ENCODE assay signal across 8 cellular contexts in the genomic region with DNA sequence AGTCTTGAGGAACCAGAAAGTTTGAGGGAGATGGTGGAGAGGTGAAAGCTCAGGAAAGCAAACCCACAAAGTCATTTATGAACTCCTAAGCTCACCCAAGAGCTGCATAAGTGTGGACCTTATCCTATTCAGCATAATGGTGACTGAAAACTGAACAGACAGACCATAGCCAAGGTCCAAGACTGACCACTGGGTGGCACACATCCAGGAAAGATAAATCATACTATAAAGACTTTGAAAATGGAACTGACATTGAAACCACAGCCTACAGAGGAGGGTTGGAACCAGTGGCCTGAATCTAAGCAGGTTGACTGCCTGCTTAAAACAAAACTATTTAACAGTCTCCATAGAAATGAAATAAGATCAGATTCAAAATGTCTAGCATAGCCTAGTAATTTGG.
DNase-seq lines count a peak whose midpoint lies in the region; ATAC-seq and TF ChIP-seq lines count a peak whose summit lies in the region.

No MANE protein-coding gene starts in this region.

- no peak overlapping the region for H2AFZ ChIP-seq in PC-9

- intact Hi-C loops in PC-9 (cut with micrococcal nuclease; ENCODE audit: unreplicated experiment): loop anchor here (1.0 to 2.0 kb wide), 2 partner anchors 228 to 400 kb away; no protein-coding TSS in a partner anchor
- intact Hi-C loops in Right ventricle myocardium inferior (cut with DNase I): no loop called here
- intact Hi-C loops in body of pancreas (cut with DNase I): no loop called here

- H3K4me3 ChIP-seq in PC-9 (no peak overlapping the region), body of pancreas (no peak overlapping the region)

- no peaks in the 10 kb centered on the region for H3K4me1 ChIP-seq in PC-9 (replicated peaks; ENCODE audit: insufficient read depth)
- no peaks in the 10 kb centered on the region for H3K4me1 ChIP-seq in body of pancreas

- H4K20me1 ChIP-seq in PC-9 (ENCODE audit: insufficient read depth): no peaks in the 10 kb centered on the region

- H3K36me3 ChIP-seq in PC-9 (ENCODE audit: low read depth) (no peaks in the 10 kb centered on the region), body of pancreas (replicated peaks in 1 of 2; ENCODE audit: insufficient read depth in 1 of 2, low read depth in 2 of 2) (no peaks in the 10 kb centered on the region)

- CTCF ChIA-PET in PC-9 (lab: Charles Lee): no interaction called here

- no TSS peak for BruUV-seq in PC-9 (replicated peaks; lab: Mats Ljungman, UMichigan)

- no peaks in the 10 kb centered on the region for H3K27me3 ChIP-seq in PC-9 (ENCODE audit: insufficient read depth, low read depth)
- no peaks in the 10 kb centered on the region for H3K27me3 ChIP-seq in body of pancreas

- POLR2A ChIA-PET in PC-9 (lab: Charles Lee; ENCODE audit: unreplicated experiment): no interaction called here

- no peaks in the 10 kb centered on the region for H3K9me2 ChIP-seq in PC-9 (ENCODE audit: insufficient read depth)

- TF ChIP-seq CTCF in PC-9 (conservative IDR thresholded peaks at IDR 0.05) (peak; percentile 63), body of pancreas (IDR thresholded peaks at IDR 0.05) (no peak)

- H3K9me3 ChIP-seq in PC-9 (ENCODE audit: insufficient read depth, low read depth): no peaks in the 10 kb centered on the region
- no peaks in the 10 kb centered on the region for H3K9me3 ChIP-seq in body of pancreas

- ATAC-seq in HG02885 (IDR thresholded peaks at IDR 0.05; ENCODE audit: poor library complexity, unreplicated experiment) (peak; percentile 95), Right ventricle myocardium inferior (no peak), body of pancreas (no peak)

- peak; percentile 35 for DNase-seq in NCI-H510A treated with DMSO at 0.1 percent for 48 hours (lab: John Stamatoyannopoulos, UW)
- DNase-seq in NCI-H510A (lab: John Stamatoyannopoulos, UW): no peak
- DNase-seq in PC-9: peak in 1 of 2 experiments; percentile 0
- DNase-seq in left kidney (ENCODE audit: low read depth, low spot score): peak; percentile 55
- DNase-seq in effector CD8-positive, alpha-beta T cell (lab: John Stamatoyannopoulos, UW): no peak
- DNase-seq in Right ventricle myocardium inferior (ENCODE audit: missing footprints): no peak
- no peak for DNase-seq in body of pancreas

- H3F3A ChIP-seq in PC-9 (ENCODE audit: insufficient read depth, low read depth): no peaks in the 10 kb centered on the region

- no peak overlapping the region for H3K4me2 ChIP-seq in PC-9

- H3K27ac ChIP-seq in PC-9 (no peak overlapping the region), body of pancreas (no peak overlapping the region)

- no peak for TF ChIP-seq POLR2A in body of pancreas (IDR thresholded peaks at IDR 0.05)

- H3K79me2 ChIP-seq in PC-9 (ENCODE audit: low read depth): no peaks in the 10 kb centered on the region

Comparison
In these comparisons a context has a peak if more than half of its experiments do, and no peak if none do; other contexts are left out.
1. DNase-seq: peak in NCI-H510A treated with DMSO at 0.1 percent for 48 hours (single experiment) and left kidney (single experiment); none in NCI-H510A (single experiment), effector CD8-positive, alpha-beta T cell (single experiment), Right ventricle myocardium inferior (single experiment) and body of pancreas (0 of 4).